ENCODE assay signal across 15 cellular contexts in the genomic region with DNA sequence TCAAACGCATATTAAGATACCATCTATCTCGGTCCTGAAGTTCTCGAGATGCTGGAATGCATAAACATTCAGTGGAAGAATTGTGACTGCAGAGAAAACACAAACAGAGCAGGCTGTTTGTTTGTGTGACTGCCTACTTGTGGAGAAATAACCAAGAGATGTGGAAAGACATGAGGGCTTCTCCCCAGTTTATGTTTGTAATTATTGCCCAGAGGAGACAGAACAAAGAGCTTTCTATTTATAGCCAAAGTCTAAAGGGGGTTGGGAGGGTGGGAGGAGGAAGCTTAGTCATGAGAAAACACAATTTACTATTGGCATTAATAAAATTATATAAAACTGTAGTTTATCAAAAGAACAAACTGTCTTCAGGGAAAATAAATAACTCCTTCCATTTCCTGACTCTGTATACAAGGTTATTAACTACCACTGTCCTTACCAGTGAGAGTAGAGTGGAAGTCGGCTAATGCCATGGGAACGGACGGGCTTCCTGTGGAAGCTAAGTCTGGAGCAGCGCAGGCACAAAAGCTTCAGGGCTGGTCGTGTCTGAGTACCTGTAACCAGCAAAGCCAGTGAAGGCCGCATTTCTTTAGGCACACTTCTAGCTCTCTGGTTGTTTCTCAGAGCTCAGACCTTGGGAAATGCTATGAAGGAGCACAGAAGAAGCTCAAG.
DNase-seq lines count a peak whose midpoint lies in the region; ATAC-seq and TF ChIP-seq lines count a peak whose summit lies in the region.
"Had no signal": no experiment of that assay in that cellular context is flagged by ENCODE, and none has a peak within 500 bp of the region (broad histone marks: within the 10 kb centered on the region; RNA-seq: fewer than 3 reads in every experiment).

No MANE protein-coding gene starts in this region.

- no peak for TF ChIP-seq CTCF in fibroblast of lung (conservative IDR thresholded peaks at IDR 0.05 in 1 of 2, IDR thresholded peaks at IDR 0.05 in 1 of 2; ENCODE audit: low read depth in 1 of 2, low read length in 2 of 2)
- TF ChIP-seq CTCF in omental fat pad (IDR thresholded peaks at IDR 0.05), result no peak

- no peaks in the 10 kb centered on the region for H4K20me1 ChIP-seq in fibroblast of lung (ENCODE audit: control insufficient read depth, extremely low read depth, insufficient read depth, low read length)

- H3K9me3 ChIP-seq in fibroblast of lung (ENCODE audit: control insufficient read depth, insufficient read depth, low read depth, low read length), result no peaks in the 10 kb centered on the region
- H3K9me3 ChIP-seq: ascending aorta, lower lobe of right lung had no signal

- peak overlapping the region; percentile 36 for H2AFZ ChIP-seq in fibroblast of lung (ENCODE audit: low read length)

- peak overlapping the region; percentile 45 for H3K4me2 ChIP-seq in fibroblast of lung (ENCODE audit: extremely low read depth, insufficient read depth, low read length)

- no peak overlapping the region for H3K27ac ChIP-seq in fibroblast of lung (ENCODE audit: insufficient read depth, low read length)
- H3K27ac ChIP-seq: ascending aorta, lower lobe of right lung had no signal

- peaks cover 5% of the 10 kb centered on the region for H3K4me1 ChIP-seq in fibroblast of lung (ENCODE audit: control insufficient read depth, extremely low read depth, insufficient read depth, low read length)
- H3K4me1 ChIP-seq: ascending aorta had no signal

- peak; percentile 36 for DNase-seq in AG20443 (ENCODE audit: low spot score)
- peak; percentile 29 for DNase-seq in NCI-H2227 treated with DMSO at 0.1 percent for 48 hours (lab: John Stamatoyannopoulos, UW)
- DNase-seq in fibroblast of lung (ENCODE audit: low read depth in 2 of 2), result peak; percentile 24 to 38
- peak; percentile 49 for DNase-seq in renal cortical epithelial cell (ENCODE audit: low read depth)
- DNase-seq in stimulated activated CD4-positive, alpha-beta T cell treated with anti-CD3 and anti-CD28 coated beads, Interleukin-2, amount 100 ng/mL, for 24 hours, result no peak
- no peak for DNase-seq in omental fat pad (ENCODE audit: low spot score)
- DNase-seq: activated T-cell treated with anti-CD3 and anti-CD28 coated beads, Interleukin-2, amount 50 U/mL, for 4 hours; effector CD4-positive, alpha-beta T cell; lower lobe of right lung; NCI-H1436; NCI-H526 treated with DMSO at 0.1 percent for 48 hours; stimulated activated CD4-positive, alpha-beta T cell treated with anti-CD3 and anti-CD28 coated beads, Interleukin-1b, Interleukin-23, amount 100 ng/mL, for 48 hours had no signal

- no peaks in the 10 kb centered on the region for H3K79me2 ChIP-seq in fibroblast of lung (ENCODE audit: control insufficient read depth, insufficient read depth, low read length)

- no peaks in the 10 kb centered on the region for H3K27me3 ChIP-seq in fibroblast of lung (ENCODE audit: control insufficient read depth, insufficient read depth, low read length)
- H3K27me3 ChIP-seq: ascending aorta had no signal

- no peak overlapping the region for H3K9ac ChIP-seq in fibroblast of lung (ENCODE audit: insufficient read depth, low read length)

- ATAC-seq in HG02571 (IDR thresholded peaks at IDR 0.05; ENCODE audit: unreplicated experiment), result no peak
- ATAC-seq in esophagus mucosa, result no peak
- no peak for ATAC-seq in omental fat pad (ENCODE audit: low FRiP score)
- ATAC-seq: activated T-cell treated with anti-CD3 and anti-CD28 coated beads, Interleukin-2, amount 50 U/mL, for 4 hours had no signal

- no peak overlapping the region for H3K4me3 ChIP-seq in fibroblast of lung (replicated peaks in 1 of 4; ENCODE audit: control extremely low read depth in 1 of 4, insufficient read depth in 1 of 4, low read depth in 3 of 4, low read length in 4 of 4)
- H3K4me3 ChIP-seq: ascending aorta, lower lobe of right lung had no signal

- H3K36me3 ChIP-seq in fibroblast of lung (ENCODE audit: control insufficient read depth, insufficient read depth, low read length), result no peaks in the 10 kb centered on the region
- H3K36me3 ChIP-seq: ascending aorta, lower lobe of right lung had no signal

Comparison
In these comparisons a context has a peak if more than half of its experiments do, and no peak if none do; other contexts are left out.
1. DNase-seq: peak in AG20443 (single experiment), NCI-H2227 treated with DMSO at 0.1 percent for 48 hours (single experiment), fibroblast of lung (2 of 2) and renal cortical epithelial cell (single experiment); none in stimulated activated CD4-positive, alpha-beta T cell treated with anti-CD3 and anti-CD28 coated beads, Interleukin-2, amount 100 ng/mL, for 24 hours (0 of 2) and omental fat pad (single experiment).